In genomic region chr9:133223152-133223551, GRCh38 we compare ENCODE assay signal across 15 cellular contexts. TPM values are rescaled to one million over a fixed set of nuclear protein-coding genes. Genes with fewer than 3 reads are reported as not detected.
"Had no signal": no experiment of that assay in that cellular context is flagged by ENCODE, and none has a peak within 500 bp of the region (broad histone marks: within the 10 kb centered on the region; RNA-seq: fewer than 3 reads in every experiment).

No MANE protein-coding gene starts in this region.

RNA-seq across cellular contexts. Expression of gene OBP2B, which starts 14.1 kb away (rescaled TPM):
- total RNA-seq: activated CD8-positive, alpha-beta memory T cell treated with anti-CD3 and anti-CD28 coated beads for 36 hours; activated T-helper 17 cell treated with anti-CD3 and anti-CD28 coated beads, Interleukin-2, amount 50 U/mL, for 72 hours; aorta; cerebellum; dorsolateral prefrontal cortex; glomerular endothelial cell; liver; mesothelial cell of epicardium; myocyte; neural crest cell; pancreas; skeletal muscle tissue; subcutaneous adipose tissue; T-cell; tibial nerve had no signal

RNA-seq across cellular contexts. Expression of gene ABO, which starts 51.8 kb away (rescaled TPM):
- total RNA-seq: activated CD8-positive, alpha-beta memory T cell treated with anti-CD3 and anti-CD28 coated beads for 36 hours; activated T-helper 17 cell treated with anti-CD3 and anti-CD28 coated beads, Interleukin-2, amount 50 U/mL, for 72 hours; myocyte had no signal
